ENCODE assay signal across 8 cellular contexts in genomic region chr1:244653439-244654283, GRCh38. TPM values are rescaled to one million over a fixed set of nuclear protein-coding genes. Genes with fewer than 3 reads are reported as not detected.
A peak's percentile ranks its signal among the peaks of the same experiment; 100 is the strongest.
DNase-seq lines count a peak whose midpoint lies in the region; ATAC-seq, FAIRE-seq and TF ChIP-seq lines count a peak whose summit lies in the region.

No MANE protein-coding gene starts in this region.

- no peaks in the 10 kb centered on the region for H3K36me3 ChIP-seq in rectal smooth muscle tissue (ENCODE audit: control insufficient read depth, insufficient read depth, low read length)

- intact Hi-C loops in Right ventricle myocardium inferior (cut with DNase I) (loop anchor here (2.0 to 10.0 kb wide), 4 partner anchors 17 to 209 kb away; partner anchors contain the start of gene ADSS2), left ventricle myocardium superior (cut with micrococcal nuclease) (no loop called here)

- DNase-seq in Right ventricle myocardium inferior (ENCODE audit: missing footprints) = peak; percentile 83
- DNase-seq in left ventricle myocardium superior = no peak
- DNase-seq in RKO (ENCODE audit: low spot score) = peak; percentile 30
- DNase-seq in fibroblast of peridontal ligament (ENCODE audit: extremely low read depth) = peak; percentile 23
- no peak for DNase-seq in GM12891 (ENCODE audit: insufficient read length, low spot score)

- TF ChIP-seq POLR2A in GM12891 (IDR thresholded peaks at IDR 0.05; ENCODE audit: low read depth, low read length) = no peak

- ATAC-seq in Right ventricle myocardium inferior (no peak), left ventricle myocardium superior (no peak), GM19455 (IDR thresholded peaks at IDR 0.05; ENCODE audit: unreplicated experiment) (no peak), HG03571 (IDR thresholded peaks at IDR 0.05; ENCODE audit: unreplicated experiment) (no peak)

- H3K27me3 ChIP-seq in rectal smooth muscle tissue (ENCODE audit: control insufficient read depth, insufficient read depth, low read length) = no peaks in the 10 kb centered on the region

- H3K9ac ChIP-seq in rectal smooth muscle tissue (ENCODE audit: low read length) = peak overlapping the region; percentile 80

- FAIRE-seq in GM12891 (lab: Jason Lieb, UNC) = no peak

- H3K4me1 ChIP-seq in rectal smooth muscle tissue (ENCODE audit: control insufficient read depth, insufficient read depth, low read length) = peaks cover 3% of the 10 kb centered on the region

- peak overlapping the region; percentile 87 for H3K27ac ChIP-seq in rectal smooth muscle tissue (ENCODE audit: low read depth, low read length)

- peak overlapping the region; percentile 87 for H3K4me3 ChIP-seq in rectal smooth muscle tissue (ENCODE audit: low read length)

TF ChIP-seq in GM12891, 5 proteins besides CTCF, POLR2A, EP300 and RAD21:
- TF ChIP-seq POU2F2 (IDR thresholded peaks at IDR 0.05; ENCODE audit: low read depth, low read length) = no peak

RNA-seq across cellular contexts. Expression of gene DESI2, which starts 0.7 kb away (rescaled TPM):
- total RNA-seq in Right ventricle myocardium inferior (21.2 TPM), left ventricle myocardium superior (25.1 TPM)
- 4.1 TPM for polyA plus RNA-seq in GM12891 (2012; ENCODE audit: low read depth, missing spikeins)

Comparison
In these comparisons a context has a peak if more than half of its experiments do, and no peak if none do; other contexts are left out.
1. DNase-seq: peak in Right ventricle myocardium inferior (single experiment), RKO (single experiment) and fibroblast of peridontal ligament (single experiment); none in left ventricle myocardium superior (single experiment) and GM12891 (single experiment).